In the genomic region with DNA sequence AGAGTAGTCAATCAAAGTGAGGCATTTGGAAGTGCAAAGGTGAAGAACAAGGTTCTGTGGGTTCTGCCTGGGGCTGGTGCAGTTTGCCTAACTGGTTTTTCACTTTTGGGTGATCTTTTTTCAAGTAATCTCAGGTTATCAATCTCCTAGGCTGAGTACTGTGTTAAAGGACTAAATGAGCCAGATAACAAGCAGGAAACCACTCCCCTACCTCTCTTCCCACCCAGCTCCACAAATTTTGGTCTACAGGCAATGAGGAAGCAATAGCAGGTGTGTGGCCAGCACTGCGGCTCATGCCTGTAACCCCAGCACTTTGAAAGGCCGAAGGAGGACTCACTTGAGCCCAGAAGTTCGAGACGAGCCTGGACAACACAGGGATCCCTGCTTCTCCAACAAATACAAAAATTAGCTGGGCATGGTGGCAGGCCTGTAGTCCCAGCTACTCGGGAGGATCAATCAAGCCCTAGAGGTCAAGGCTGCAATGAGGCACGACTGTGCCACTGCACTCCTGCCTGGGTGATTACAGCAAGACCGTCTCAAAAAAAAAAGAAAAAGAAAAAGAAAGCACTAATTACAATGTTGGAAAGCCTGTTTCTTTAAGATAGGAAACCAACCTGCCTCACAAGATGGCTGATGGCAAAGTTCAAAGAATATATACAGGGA, we compare ENCODE assay signal across 1 cellular context.
TF ChIP-seq lines count a peak whose summit lies in the region.

No MANE protein-coding gene starts in this region.

TF ChIP-seq in GM23338, 12 proteins besides CTCF, POLR2A, EP300 and RAD21 (continued from another document):
- TF ChIP-seq STAT1 (IDR thresholded peaks at IDR 0.05; ENCODE audit: unreplicated experiment) (no peak), NANOG (IDR thresholded peaks at IDR 0.05; ENCODE audit: borderline replicate concordance) (no peak), EZH2 (IDR thresholded peaks at IDR 0.05; ENCODE audit: low read depth, unreplicated experiment) (no peak), ZNF331 (CRISPR knock-in tag; IDR thresholded peaks at IDR 0.05; ENCODE audit: low read depth) (no peak)
